Comparison of ENCODE assay signal across 10 cellular contexts in the genomic region with DNA sequence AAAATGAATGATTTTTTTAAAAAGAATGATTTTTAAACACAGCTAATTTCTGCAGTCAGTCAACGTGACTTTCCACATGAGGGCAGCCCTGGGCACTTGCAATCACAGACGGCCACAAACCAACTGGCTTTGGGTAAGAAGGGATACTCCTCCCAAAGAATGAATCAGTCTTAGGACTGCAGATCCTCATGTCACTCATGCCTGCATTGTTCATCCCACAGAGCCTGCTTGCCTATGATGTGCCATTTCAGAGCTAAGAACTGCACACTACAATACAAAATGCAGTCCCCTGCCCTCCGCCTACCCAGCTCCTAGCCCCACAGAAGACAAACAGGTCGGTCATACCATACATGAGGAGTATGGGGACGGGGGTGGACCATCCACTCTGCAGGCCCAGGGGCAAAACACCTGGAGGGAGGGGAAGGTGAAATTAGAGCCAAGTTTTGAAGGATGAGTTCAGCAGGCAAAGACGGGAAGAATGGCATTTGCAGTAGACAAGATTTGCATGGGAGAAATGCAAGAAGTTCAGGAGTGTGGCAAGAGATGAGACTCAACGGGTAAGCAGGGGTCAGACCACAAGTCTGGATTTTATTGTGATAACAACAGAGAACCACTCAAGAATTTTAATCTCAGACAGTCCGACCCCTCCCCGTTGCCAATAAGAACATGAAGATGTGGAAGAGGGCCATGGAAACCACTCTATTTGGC. TPM values are rescaled to one million over a fixed set of nuclear protein-coding genes. Genes with fewer than 3 reads are reported as not detected.
DNase-seq lines count a peak whose midpoint lies in the region; ATAC-seq and TF ChIP-seq lines count a peak whose summit lies in the region.
"Had no signal": no experiment of that assay in that cellular context is flagged by ENCODE, and none has a peak within 500 bp of the region (broad histone marks: within the 10 kb centered on the region; RNA-seq: fewer than 3 reads in every experiment).

No MANE protein-coding gene starts in this region.

- peaks cover 70% of the 10 kb centered on the region for H4K20me1 ChIP-seq in smooth muscle cell (ENCODE audit: low read depth)

- H3K27ac ChIP-seq in SJCRH30, result peak overlapping the region; percentile 49
- peak overlapping the region; percentile 72 for H3K27ac ChIP-seq in smooth muscle cell (ENCODE audit: low read depth)
- H3K27ac ChIP-seq: 22Rv1 had no signal

- peaks cover 4% of the 10 kb centered on the region for H3F3A ChIP-seq in smooth muscle cell (ENCODE audit: low read depth)

- TF ChIP-seq CTCF in fibroblast of pulmonary artery (IDR thresholded peaks at IDR 0.05; ENCODE audit: low read length, missing control alignments) (peak; percentile 56), smooth muscle cell (IDR thresholded peaks at IDR 0.05; ENCODE audit: borderline replicate concordance, insufficient read depth, poor library complexity, severe bottlenecking) (peak; percentile 42)

- H3K9me3 Mint-ChIP-seq in activated CD4-positive, alpha-beta T cell treated with anti-CD3 and anti-CD28 coated beads, Interleukin-2, amount 10 ng/mL, durations not matched to agents 24 days and 14 days, result no peaks in the 10 kb centered on the region

- no peak overlapping the region for H3K4me3 ChIP-seq in SJCRH30
- H3K4me3 ChIP-seq in fibroblast of pulmonary artery (replicated peaks; ENCODE audit: low read depth, low read length), result no peak overlapping the region
- no peak overlapping the region for H3K4me3 ChIP-seq in smooth muscle cell

- no peak overlapping the region for H3K9ac ChIP-seq in smooth muscle cell (ENCODE audit: low read depth)

- H3K4me2 ChIP-seq in smooth muscle cell, result peak overlapping the region; percentile 58

- no peak overlapping the region for H3K27ac Mint-ChIP-seq in activated CD4-positive, alpha-beta T cell treated with anti-CD3 and anti-CD28 coated beads, Interleukin-2, amount 10 ng/mL, durations not matched to agents 24 days and 14 days

- peaks cover 9% of the 10 kb centered on the region for H3K36me3 Mint-ChIP-seq in activated CD4-positive, alpha-beta T cell treated with anti-CD3 and anti-CD28 coated beads, Interleukin-2, amount 10 ng/mL, durations not matched to agents 24 days and 14 days (ENCODE audit: low read depth)

- ATAC-seq in HG03139 (IDR thresholded peaks at IDR 0.05; ENCODE audit: unreplicated experiment), result no peak

- peaks cover 6% of the 10 kb centered on the region; the same call in 1 of the 2 replicates for H3K36me3 ChIP-seq in SJCRH30
- H3K36me3 ChIP-seq in smooth muscle cell (ENCODE audit: low read depth), result no peaks in the 10 kb centered on the region

- 34% methylated on average over 9 of the region's 9 CpGs for WGBS in smooth muscle cell (ENCODE audit: low lambda C conversion rate)

- H3K4me1 Mint-ChIP-seq in activated CD4-positive, alpha-beta T cell treated with anti-CD3 and anti-CD28 coated beads, Interleukin-2, amount 10 ng/mL, durations not matched to agents 24 days and 14 days, result peaks cover 6% of the 10 kb centered on the region

- no peak overlapping the region for H3K4me3 Mint-ChIP-seq in activated CD4-positive, alpha-beta T cell treated with anti-CD3 and anti-CD28 coated beads, Interleukin-2, amount 10 ng/mL, durations not matched to agents 24 days and 14 days

- H3K27me3 ChIP-seq in SJCRH30 (no peaks in the 10 kb centered on the region), smooth muscle cell (ENCODE audit: low read depth) (no peaks in the 10 kb centered on the region)

- H3K9me3 ChIP-seq in SJCRH30 (replicated peaks), result no peaks in the 10 kb centered on the region
- H3K9me3 ChIP-seq in smooth muscle cell (replicated peaks; ENCODE audit: low read depth), result no peaks in the 10 kb centered on the region

- no peak overlapping the region for H2AFZ ChIP-seq in smooth muscle cell (ENCODE audit: low read depth)

- no peaks in the 10 kb centered on the region for H3K27me3 Mint-ChIP-seq in activated CD4-positive, alpha-beta T cell treated with anti-CD3 and anti-CD28 coated beads, Interleukin-2, amount 10 ng/mL, durations not matched to agents 24 days and 14 days

- peaks cover 70% of the 10 kb centered on the region for H3K79me2 ChIP-seq in smooth muscle cell (ENCODE audit: low read depth)

- intact Hi-C loops in activated CD4-positive, alpha-beta T cell treated with anti-CD3 and anti-CD28 coated beads, Interleukin-2, amount 10 ng/mL, durations not matched to agents 24 days and 14 days (cut with micrococcal nuclease), result no loop called here

- peaks cover 19% of the 10 kb centered on the region for H3K4me1 ChIP-seq in SJCRH30
- H3K4me1 ChIP-seq in smooth muscle cell (ENCODE audit: low read depth), result peaks cover 19% of the 10 kb centered on the region

- DNase-seq in DMS 273 (lab: John Stamatoyannopoulos, UW; ENCODE audit: unreplicated experiment) (peak; percentile 56), DMS 273 treated with DMSO at 0.1 percent for 48 hours (lab: John Stamatoyannopoulos, UW) (no peak), SJCRH30 (peak; percentile 82 to 88), fibroblast of pulmonary artery (ENCODE audit: low read depth) (peak; percentile 90), smooth muscle cell (lab: John Stamatoyannopoulos, UW; ENCODE audit: unreplicated experiment) (no peak), retina (no peak)
- DNase-seq in activated CD4-positive, alpha-beta T cell treated with anti-CD3 and anti-CD28 coated beads, Interleukin-2, amount 10 ng/mL, durations not matched to agents 24 days and 14 days, result no peak
- DNase-seq: stimulated activated CD8-positive, alpha-beta memory T cell treated with anti-CD3 and anti-CD28 coated beads, Interleukin-4, amount 100 ng/mL, for 48 hours had no signal

RNA-seq across cellular contexts. Expression of a gene that starts 24.7 kb away (rescaled TPM):
- 78.3 and 78.5 TPM in 2 replicates for total RNA-seq in SJCRH30 (2014; rRNA removed; shearing (Covaris generic))
- total RNA-seq in smooth muscle cell, result 26.3 and 34.7 TPM in 2 replicates
- polyA plus RNA-seq in smooth muscle cell, result 41.1 and 53.9 TPM in 2 replicates
- total RNA-seq in activated CD4-positive, alpha-beta T cell treated with anti-CD3 and anti-CD28 coated beads, Interleukin-2, amount 10 ng/mL, durations not matched to agents 24 days and 14 days, result 32.5 and 33.0 TPM in 2 replicates

Comparison
In these comparisons a context has a peak if more than half of its experiments do, and no peak if none do; other contexts are left out.
1. DNase-seq: peak in DMS 273 (single experiment), SJCRH30 (2 of 2) and fibroblast of pulmonary artery (single experiment); none in DMS 273 treated with DMSO at 0.1 percent for 48 hours (single experiment), smooth muscle cell (single experiment), retina (single experiment) and activated CD4-positive, alpha-beta T cell treated with anti-CD3 and anti-CD28 coated beads, Interleukin-2, amount 10 ng/mL, durations not matched to agents 24 days and 14 days (single experiment).